In genomic region chr11:44775366-44776356, GRCh38 we compare ENCODE assay signal across 9 cellular contexts. TPM values are rescaled to one million over a fixed set of nuclear protein-coding genes. Genes with fewer than 3 reads are reported as not detected.
DNase-seq lines count a peak whose midpoint lies in the region; ATAC-seq and TF ChIP-seq lines count a peak whose summit lies in the region.
"Had no signal": no experiment of that assay in that cellular context is flagged by ENCODE, and none has a peak within 500 bp of the region (broad histone marks: within the 10 kb centered on the region; RNA-seq: fewer than 3 reads in every experiment).

No MANE protein-coding gene starts in this region.

- H4K8ac ChIP-seq in IMR-90 (ENCODE audit: low read depth in 2 of 2, low read length in 2 of 2): no peak overlapping the region

- H3K36me3 Mint-ChIP-seq in activated naive CD8-positive, alpha-beta T cell treated with anti-CD3 and anti-CD28 coated beads for 36 hours: no peaks in the 10 kb centered on the region

- no peak overlapping the region for H2AFZ ChIP-seq in IMR-90 (replicated peaks; ENCODE audit: low read length, poor library complexity)
- no peak overlapping the region for H2AFZ ChIP-seq in hepatocyte

- intact Hi-C loops in IMR-90 (cut with micrococcal nuclease): loop anchor here (1.0 kb wide), 1 partner anchor 48 kb away; no protein-coding TSS in a partner anchor

- BruUV-seq in IMR-90 (replicated peaks; lab: Mats Ljungman, UMichigan): no TSS peak

- no peaks in the 10 kb centered on the region for H3K79me1 ChIP-seq in IMR-90 (ENCODE audit: low read depth in 1 of 2, low read length in 2 of 2)

- H3K4me3 ChIP-seq in IMR-90 (ENCODE audit: insufficient read depth, low read depth, low read length): no peak overlapping the region
- no peak overlapping the region for H3K4me3 ChIP-seq in hepatocyte

- H3K36me3 ChIP-seq in IMR-90 (ENCODE audit: control insufficient read depth, insufficient read depth, low read length) (no peaks in the 10 kb centered on the region), hepatocyte (replicated peaks; ENCODE audit: insufficient read depth, low read depth) (no peaks in the 10 kb centered on the region)

- H3K9ac ChIP-seq in IMR-90 (ENCODE audit: low read depth, low read length): no peak overlapping the region

- peaks cover 4% of the 10 kb centered on the region for H3K27me3 Mint-ChIP-seq in activated naive CD8-positive, alpha-beta T cell treated with anti-CD3 and anti-CD28 coated beads for 36 hours
- H3K27me3 Mint-ChIP-seq: activated naive CD4-positive, alpha-beta T cell treated with anti-CD3 and anti-CD28 coated beads, Interleukin-2, amount 50 U/mL, for 24 hours had no signal

- peaks cover 12% of the 10 kb centered on the region; the same call in 1 of the 2 replicates for H3K27me3 ChIP-seq in IMR-90 (ENCODE audit: control insufficient read depth, insufficient read depth, low read length)
- H3K27me3 ChIP-seq in hepatocyte: no peaks in the 10 kb centered on the region

- no peaks in the 10 kb centered on the region for H3K9me1 ChIP-seq in IMR-90 (ENCODE audit: insufficient read depth, low read length)

- H3K9me3 Mint-ChIP-seq in activated naive CD8-positive, alpha-beta T cell treated with anti-CD3 and anti-CD28 coated beads for 36 hours: no peaks in the 10 kb centered on the region
- H3K9me3 Mint-ChIP-seq: activated naive CD4-positive, alpha-beta T cell treated with anti-CD3 and anti-CD28 coated beads, Interleukin-2, amount 50 U/mL, for 24 hours had no signal

- no peak overlapping the region for H2BK5ac ChIP-seq in IMR-90 (ENCODE audit: low read depth, low read length, poor library complexity, severe bottlenecking)

- TF ChIP-seq RAD21 in IMR-90 (IDR thresholded peaks at IDR 0.05; ENCODE audit: low read length): peak; percentile 56

- dilution Hi-C loops in IMR-90 (cut with HindIII; ENCODE audit: low sequenced_read_pairs, unreplicated experiment): no loop called here

- H3K27ac Mint-ChIP-seq in activated naive CD8-positive, alpha-beta T cell treated with anti-CD3 and anti-CD28 coated beads for 36 hours: no peak overlapping the region
- H3K27ac Mint-ChIP-seq: activated naive CD4-positive, alpha-beta T cell treated with anti-CD3 and anti-CD28 coated beads, Interleukin-2, amount 50 U/mL, for 24 hours had no signal

- TF ChIP-seq CTCF in IMR-90 (conservative IDR thresholded peaks at IDR 0.05; ENCODE audit: low read depth, low read length) (peak; percentile 58), hepatocyte (IDR thresholded peaks at IDR 0.05; ENCODE audit: poor library complexity) (peak; percentile 60)

- H3K27ac ChIP-seq in IMR-90 (ENCODE audit: insufficient read depth, low read length) (no peak overlapping the region), hepatocyte (peak overlapping the region; percentile 29)

- no peak overlapping the region for H4K91ac ChIP-seq in IMR-90 (ENCODE audit: insufficient read depth, low read depth, low read length)

- no peak overlapping the region for H3K18ac ChIP-seq in IMR-90 (ENCODE audit: low read depth, low read length)

- H3K9me3 ChIP-seq in IMR-90 (ENCODE audit: control insufficient read depth, insufficient read depth, low read length) (no peaks in the 10 kb centered on the region), hepatocyte (ENCODE audit: low read depth) (no peaks in the 10 kb centered on the region)

- H3K4me2 ChIP-seq in IMR-90 (ENCODE audit: low read depth, low read length) (no peak overlapping the region), hepatocyte (no peak overlapping the region)

- no peak overlapping the region for H2BK15ac ChIP-seq in IMR-90 (ENCODE audit: low read depth, low read length)

- peak; percentile 41 for DNase-seq in DMS153 (lab: John Stamatoyannopoulos, UW)
- DNase-seq in IMR-90: peak; percentile 28
- peak; percentile 43 for DNase-seq in SKM-1 treated with dmso at 0.1 percent for 144 hours (lab: John Stamatoyannopoulos, UW; ENCODE audit: unreplicated experiment)
- peak; percentile 48 for DNase-seq in activated naive CD8-positive, alpha-beta T cell treated with anti-CD3 and anti-CD28 coated beads for 36 hours
- peak; percentile 68 for DNase-seq in hepatocyte (ENCODE audit: low spot score)
- peak; percentile 68 for DNase-seq in stimulated activated CD4-positive, alpha-beta T cell treated with anti-CD3 and anti-CD28 coated beads, Interleukin-1b, Interleukin-23, amount 100 ng/mL, for 48 hours
- DNase-seq in OCI-M2 (lab: John Stamatoyannopoulos, UW; ENCODE audit: unreplicated experiment): no peak
- no peak for DNase-seq in T1000 (lab: John Stamatoyannopoulos, UW)

- H3K23ac ChIP-seq in IMR-90 (ENCODE audit: low read depth, low read length): no peak overlapping the region

- CTCF ChIA-PET in IMR-90 (lab: Yijun Ruan, JAX): interaction anchor here (0.6 to 1.5 kb wide), 4 partner anchors 9 to 87 kb away, joined by 3 to 7 read pairs (median 4); no protein-coding TSS in a partner anchor

- WGBS in IMR-90 (ENCODE audit: extremely low coverage in 2 of 2, insufficient read length in 1 of 2), 2 experiments: no CpG with 5 or more reads among the region's 17 CpGs
- 56% methylated on average over 17 of the region's 17 CpGs for WGBS in hepatocyte (ENCODE audit: low lambda C conversion rate, missing lambda C conversion rate)

- no peak overlapping the region for H2AK5ac ChIP-seq in IMR-90 (ENCODE audit: low read depth, low read length)

- H3K4me3 Mint-ChIP-seq in activated naive CD8-positive, alpha-beta T cell treated with anti-CD3 and anti-CD28 coated beads for 36 hours: no peak overlapping the region
- H3K4me3 Mint-ChIP-seq: activated naive CD4-positive, alpha-beta T cell treated with anti-CD3 and anti-CD28 coated beads, Interleukin-2, amount 50 U/mL, for 24 hours had no signal

- H2BK20ac ChIP-seq in IMR-90 (ENCODE audit: low read depth, low read length): no peak overlapping the region; the same call in 1 of the 2 replicates

- H3K4me1 ChIP-seq in IMR-90 (ENCODE audit: control insufficient read depth, insufficient read depth, low read length) (peaks cover 4% of the 10 kb centered on the region; the same call in 1 of the 2 replicates), hepatocyte (ENCODE audit: insufficient read depth) (peaks cover 28% of the 10 kb centered on the region)

- H4K5ac ChIP-seq in IMR-90 (ENCODE audit: low read depth, low read length): no peak overlapping the region

- H3K4me1 Mint-ChIP-seq in activated naive CD8-positive, alpha-beta T cell treated with anti-CD3 and anti-CD28 coated beads for 36 hours: no peaks in the 10 kb centered on the region

- no peak overlapping the region for H2AK9ac ChIP-seq in IMR-90 (replicated peaks; ENCODE audit: low read depth, low read length, poor library complexity)

- no peak overlapping the region for H3K4ac ChIP-seq in IMR-90 (ENCODE audit: low read depth, low read length)

- in situ Hi-C loops in IMR-90 (cut with MboI; ENCODE audit: low sequenced_read_pairs): loop anchor here (5.0 kb wide), 1 partner anchor 48 kb away; the partner anchor contains the start of gene TSPAN18

- H4K20me1 ChIP-seq in IMR-90 (ENCODE audit: insufficient read depth, low read length) (no peaks in the 10 kb centered on the region), hepatocyte (ENCODE audit: insufficient read depth, poor library complexity, severe bottlenecking) (no peaks in the 10 kb centered on the region)

- H2BK120ac ChIP-seq in IMR-90 (ENCODE audit: low read depth, low read length): no peak overlapping the region

- H3K79me2 ChIP-seq in hepatocyte: no peaks in the 10 kb centered on the region

- no peak for TF ChIP-seq POLR2A in IMR-90 (IDR thresholded peaks at IDR 0.05; ENCODE audit: low read depth, low read length)

- POLR2A ChIA-PET in IMR-90 (lab: Charles Lee; ENCODE audit: unreplicated experiment): no interaction called here

- no peaks in the 10 kb centered on the region for H3K9me2 ChIP-seq in hepatocyte (replicated peaks; ENCODE audit: insufficient read depth)

- no peak for ATAC-seq in IMR-90 (ENCODE audit: low read depth)

- H3K14ac ChIP-seq in IMR-90 (replicated peaks; ENCODE audit: low read depth, low read length): no peak overlapping the region

- H3K56ac ChIP-seq in IMR-90 (ENCODE audit: extremely low read depth, insufficient read depth, low read length): no peak overlapping the region

TF ChIP-seq in IMR-90, 13 proteins besides CTCF, POLR2A, EP300 and RAD21:
- TF ChIP-seq BHLHE40 (IDR thresholded peaks at IDR 0.05; ENCODE audit: low read depth, low read length) (peak; percentile 40; the same call in 1 of the 2 replicates), MAFK (IDR thresholded peaks at IDR 0.05; ENCODE audit: low read depth, low read length) (no peak), CEBPB (IDR thresholded peaks at IDR 0.05; ENCODE audit: low read depth, low read length) (no peak), SMC3 (IDR thresholded peaks at IDR 0.05; ENCODE audit: low read depth, low read length) (peak; percentile 49)

RNA-seq across cellular contexts. Expression of gene TSPAN18, which starts 48.9 kb away (rescaled TPM):
- total RNA-seq in IMR-90 (2012; rRNA removed) (under 0.01 and 0.36 TPM in 2 replicates), hepatocyte (9.5 and 12.8 TPM in 2 replicates)
- polyA plus RNA-seq in IMR-90 (2012; rRNA removed) (0.85 and 1.1 TPM in 2 replicates), hepatocyte (21.5 and 25.1 TPM in 2 replicates)
- polyA plus RNA-seq in IMR-90 (2012; cell fraction: cytosol; rRNA removed): 0.77 and 1.4 TPM in 2 replicates
- 0.45 and 0.71 TPM in 2 replicates for polyA plus RNA-seq in IMR-90 (2012; cell fraction: nucleus; rRNA removed; ENCODE audit: low replicate concordance)
- 1 to 10 TPM in 1 of 2 experiments, under 1 TPM in 1; 0.52 to 1.2 TPM for total RNA-seq in activated naive CD8-positive, alpha-beta T cell treated with anti-CD3 and anti-CD28 coated beads for 36 hours

Comparison
In these comparisons a context has a peak if more than half of its experiments do, and no peak if none do; other contexts are left out.
1. DNase-seq: peak in DMS153 (single experiment), IMR-90 (single experiment), SKM-1 treated with dmso at 0.1 percent for 144 hours (single experiment), activated naive CD8-positive, alpha-beta T cell treated with anti-CD3 and anti-CD28 coated beads for 36 hours (single experiment), hepatocyte (single experiment) and stimulated activated CD4-positive, alpha-beta T cell treated with anti-CD3 and anti-CD28 coated beads, Interleukin-1b, Interleukin-23, amount 100 ng/mL, for 48 hours (single experiment); none in OCI-M2 (single experiment) and T1000 (single experiment).